ENCODE assay signal across 8 cellular contexts in genomic region chr6:11231564-11232176, GRCh38. TPM values are rescaled to one million over a fixed set of nuclear protein-coding genes. Genes with fewer than 3 reads are reported as not detected.
DNase-seq lines count a peak whose midpoint lies in the region; ATAC-seq, FAIRE-seq and TF ChIP-seq lines count a peak whose summit lies in the region.

No MANE protein-coding gene starts in this region.

- TF ChIP-seq EP300 in ovary (IDR thresholded peaks at IDR 0.05) = no peak

- H3K27me3 Mint-ChIP-seq in T-helper 17 cell = no peaks in the 10 kb centered on the region

- TF ChIP-seq POLR2A in ovary (IDR thresholded peaks at IDR 0.05) = no peak

- peaks cover 41% of the 10 kb centered on the region for H3K4me1 Mint-ChIP-seq in T-helper 17 cell

- FAIRE-seq in GM18507 (lab: Jason Lieb, UNC) = peak; percentile 15

- peak overlapping the region; percentile 76 for H3K27ac ChIP-seq in foreskin keratinocyte
- H3K27ac ChIP-seq in ovary = peak overlapping the region; percentile 40 to 77

- H3K27me3 ChIP-seq in foreskin keratinocyte (no peaks in the 10 kb centered on the region), ovary (no peaks in the 10 kb centered on the region)

- H3K4me3 Mint-ChIP-seq in T-helper 17 cell = peak overlapping the region; percentile 95

- H3K9me3 ChIP-seq in T-helper 17 cell (ENCODE audit: control insufficient read depth, low read length, poor library complexity, severe bottlenecking) (no peaks in the 10 kb centered on the region), ovary (no peaks in the 10 kb centered on the region)

- 2 to 8% (median 3%) methylated on average over 4 of the region's 4 CpGs for WGBS in ovary, 3 donors

- TF ChIP-seq CTCF in foreskin keratinocyte (conservative IDR thresholded peaks at IDR 0.05) (no peak), ovary (IDR thresholded peaks at IDR 0.05) (no peak)

- peaks cover 23% of the 10 kb centered on the region for H3K4me1 ChIP-seq in foreskin keratinocyte
- peaks cover 4% of the 10 kb centered on the region for H3K4me1 ChIP-seq in ovary (ENCODE audit: insufficient read depth)

- H3K36me3 ChIP-seq in ovary = no peaks in the 10 kb centered on the region

- H3K4me3 ChIP-seq in ovary = peak overlapping the region; percentile 51

- DNase-seq in GM18507 (ENCODE audit: extremely low spot score, insufficient read length, low read depth) = no peak
- no peak for DNase-seq in T-helper 17 cell
- DNase-seq in foreskin keratinocyte = no peak
- DNase-seq in ovary = no peak
- DNase-seq in NCI-H146 treated with DMSO at 0.1 percent for 48 hours (lab: John Stamatoyannopoulos, UW; ENCODE audit: unreplicated experiment) = no peak
- DNase-seq in GM19240 (ENCODE audit: insufficient read length, low spot score) = no peak
- DNase-seq in NCI-H146 (lab: John Stamatoyannopoulos, UW) = no peak

- H3K36me3 Mint-ChIP-seq in T-helper 17 cell (ENCODE audit: low read depth) = peaks cover 5% of the 10 kb centered on the region

- ATAC-seq in T-helper 17 cell = no peak
- ATAC-seq in foreskin keratinocyte = no peak
- ATAC-seq in HG02981 (IDR thresholded peaks at IDR 0.05; ENCODE audit: unreplicated experiment) = no peak

- H3K27ac Mint-ChIP-seq in T-helper 17 cell = peak overlapping the region; percentile 99

- intact Hi-C loops in ovary (cut with DNase I) = no loop called here

RNA-seq across cellular contexts. Expression of gene NEDD9, which starts 0.8 kb away (rescaled TPM):
- 10 to 100 TPM; 63.5 to 64.9 TPM for total RNA-seq in T-helper 17 cell
- total RNA-seq in foreskin keratinocyte = 3.1 and 3.6 TPM in 2 replicates
- polyA plus RNA-seq in foreskin keratinocyte = 1.1 and 1.2 TPM in 2 replicates
- 10 to 100 TPM in 5 of 7 donors, 1 to 10 TPM in 2; 5.0 to 49.4 (median 17.4) TPM for total RNA-seq in ovary
- 10 to 100 TPM in 1 of 2 donors, 1 to 10 TPM in 1; 8.7 to 13.7 TPM for polyA plus RNA-seq in ovary
